ENCODE assay signal across 13 cellular contexts in genomic region chr3:121885386-121885785, GRCh38.
"Had no signal": no experiment of that assay in that cellular context is flagged by ENCODE, and none has a peak within 500 bp of the region (broad histone marks: within the 10 kb centered on the region; RNA-seq: fewer than 3 reads in every experiment).

No MANE protein-coding gene starts in this region.

- H3K27me3 ChIP-seq: foreskin keratinocyte, testis had no signal

- H3K4me1 Mint-ChIP-seq: activated naive CD8-positive, alpha-beta T cell treated with anti-CD3 and anti-CD28 coated beads, Interleukin-2, amount 50 U/mL, for 24 hours; endodermal cell; stimulated activated naive CD8-positive, alpha-beta T cell treated with anti-CD3 and anti-CD28 coated beads, Interleukin-15, amount 100 ng/mL, for 72 hours had no signal

- H3K27ac ChIP-seq: foreskin keratinocyte, testis had no signal

- H3K9me3 Mint-ChIP-seq: activated naive CD8-positive, alpha-beta T cell treated with anti-CD3 and anti-CD28 coated beads, Interleukin-2, amount 50 U/mL, for 24 hours; activated T-cell treated with anti-CD3 and anti-CD28 coated beads, Interleukin-2, amount 50 U/mL, for 4 hours; endodermal cell; stimulated activated naive CD8-positive, alpha-beta T cell treated with anti-CD3 and anti-CD28 coated beads, Interleukin-15, amount 100 ng/mL, for 72 hours; T-helper 2 cell treated with Interferon-gamma antibody and Interleukin-4, amounts not matched to agents 5 μg/mL and 100 μg/mL, for 36 hours had no signal

- H3K4me3 Mint-ChIP-seq: activated naive CD8-positive, alpha-beta T cell treated with anti-CD3 and anti-CD28 coated beads, Interleukin-2, amount 50 U/mL, for 24 hours; activated T-cell treated with anti-CD3 and anti-CD28 coated beads, Interleukin-2, amount 50 U/mL, for 4 hours; endodermal cell; stimulated activated naive CD8-positive, alpha-beta T cell treated with anti-CD3 and anti-CD28 coated beads, Interleukin-15, amount 100 ng/mL, for 72 hours; T-helper 2 cell treated with Interferon-gamma antibody and Interleukin-4, amounts not matched to agents 5 μg/mL and 100 μg/mL, for 36 hours had no signal

- ATAC-seq: activated CD4-positive, CD25-positive, alpha-beta regulatory T cell treated with anti-CD3 and anti-CD28 coated beads, Interleukin-2, amount 50 U/mL, for 24 hours; activated naive CD8-positive, alpha-beta T cell treated with anti-CD3 and anti-CD28 coated beads, Interleukin-2, amount 50 U/mL, for 24 hours; activated T-cell treated with anti-CD3 and anti-CD28 coated beads, Interleukin-2, amount 50 U/mL, for 4 hours; foreskin keratinocyte; left lobe of liver; sciatic nerve; stimulated activated naive CD8-positive, alpha-beta T cell treated with anti-CD3 and anti-CD28 coated beads, Interleukin-15, amount 100 ng/mL, for 72 hours had no signal

- DNase-seq: activated naive CD8-positive, alpha-beta T cell treated with anti-CD3 and anti-CD28 coated beads, Interleukin-2, amount 50 U/mL, for 24 hours; activated T-cell treated with anti-CD3 and anti-CD28 coated beads, Interleukin-2, amount 50 U/mL, for 4 hours; central memory CD4-positive, alpha-beta T cell; endodermal cell; foreskin keratinocyte; stimulated activated CD4-positive, alpha-beta T cell treated with anti-CD3 and anti-CD28 coated beads, Interleukin-2, amount 100 ng/mL, for 48 hours; stimulated activated naive CD8-positive, alpha-beta T cell treated with anti-CD3 and anti-CD28 coated beads, Interleukin-15, amount 100 ng/mL, for 72 hours; SW 1271; testis had no signal

- H3K4me1 ChIP-seq: foreskin keratinocyte, testis had no signal

- H3K4me3 ChIP-seq: testis had no signal

- H3K9me3 ChIP-seq: testis had no signal

- H3K27ac Mint-ChIP-seq: activated naive CD8-positive, alpha-beta T cell treated with anti-CD3 and anti-CD28 coated beads, Interleukin-2, amount 50 U/mL, for 24 hours; endodermal cell; stimulated activated naive CD8-positive, alpha-beta T cell treated with anti-CD3 and anti-CD28 coated beads, Interleukin-15, amount 100 ng/mL, for 72 hours; T-helper 2 cell treated with Interferon-gamma antibody and Interleukin-4, amounts not matched to agents 5 μg/mL and 100 μg/mL, for 36 hours had no signal

- H3K27me3 Mint-ChIP-seq: activated naive CD8-positive, alpha-beta T cell treated with anti-CD3 and anti-CD28 coated beads, Interleukin-2, amount 50 U/mL, for 24 hours; stimulated activated naive CD8-positive, alpha-beta T cell treated with anti-CD3 and anti-CD28 coated beads, Interleukin-15, amount 100 ng/mL, for 72 hours had no signal
